ENCODE assay signal across 20 cellular contexts in the genomic region with DNA sequence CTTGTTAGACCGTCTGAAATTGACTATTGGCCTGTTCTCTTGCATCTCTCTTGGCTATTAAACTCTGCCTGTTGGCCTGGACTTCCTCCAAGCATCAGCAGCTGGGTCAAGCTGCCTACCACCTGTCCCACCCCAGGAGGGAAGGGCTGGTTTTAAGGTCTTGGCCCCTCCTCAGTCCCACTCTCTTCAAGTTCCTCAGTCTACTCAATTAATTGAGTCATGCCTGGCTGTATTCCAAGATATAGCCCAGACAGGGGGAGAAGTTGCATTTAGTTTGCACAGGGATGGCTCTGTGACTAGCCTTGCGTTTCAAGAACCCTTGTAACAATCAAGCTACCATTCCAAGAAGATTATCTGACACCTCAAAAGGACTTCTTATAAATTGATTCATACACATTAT.
A peak's percentile ranks its signal among the peaks of the same experiment; 100 is the strongest.
DNase-seq lines count a peak whose midpoint lies in the region; ATAC-seq, FAIRE-seq and TF ChIP-seq lines count a peak whose summit lies in the region.
"Had no signal": no experiment of that assay in that cellular context is flagged by ENCODE, and none has a peak within 500 bp of the region (broad histone marks: within the 10 kb centered on the region; RNA-seq: fewer than 3 reads in every experiment).

No MANE protein-coding gene starts in this region.

- DNase-seq in AG20443 (ENCODE audit: low spot score) (peak; percentile 21), HFF-Myc (ENCODE audit: extremely low read depth, low read depth) (peak; percentile 77), bronchial epithelial cell (ENCODE audit: low read depth) (peak; percentile 13), mesothelial cell of epicardium (ENCODE audit: low spot score in 2 of 2, unreplicated experiment in 2 of 2) (no peak), GM13976 (ENCODE audit: low spot score) (no peak), NCI-H1694 (lab: John Stamatoyannopoulos, UW) (no peak), chondrocyte (ENCODE audit: low spot score) (no peak)
- DNase-seq: activated B cell treated with CpG ODN at 0.5 μM for 24 hours; activated CD8-positive, alpha-beta T cell treated with anti-CD3 and anti-CD28 coated beads, Interleukin-2, amount 10 ng/mL, durations not matched to agents 7 days and 5 days; activated naive CD4-positive, alpha-beta T cell treated with anti-CD3 and anti-CD28 coated beads for 36 hours; activated T-cell treated with anti-CD3 and anti-CD28 coated beads, Interleukin-2, amount 50 U/mL, for 24 hours; CD8-positive, alpha-beta memory T cell; NCI-H146; NCI-H748 treated with DMSO at 0.1 percent for 48 hours; psoas muscle; stimulated activated CD8-positive, alpha-beta memory T cell treated with anti-CD3 and anti-CD28 coated beads, Interleukin-4, amount 100 ng/mL, for 48 hours had no signal

- no peak for FAIRE-seq in bronchial epithelial cell (lab: Jason Lieb, UNC)
- FAIRE-seq: endometrium, H54 had no signal

- no peaks in the 10 kb centered on the region for H3K27me3 ChIP-seq in bronchial epithelial cell (ENCODE audit: control insufficient read depth, insufficient read depth, low read length)

- H3K36me3 ChIP-seq in bronchial epithelial cell (ENCODE audit: control insufficient read depth, insufficient read depth, low read length): no peaks in the 10 kb centered on the region

- no peak for ATAC-seq in GM21717 (IDR thresholded peaks at IDR 0.05; ENCODE audit: unreplicated experiment)
- ATAC-seq: activated CD8-positive, alpha-beta T cell treated with anti-CD3 and anti-CD28 coated beads, Interleukin-2, amount 10 ng/mL, durations not matched to agents 7 days and 5 days; psoas muscle had no signal

- H3K9me3 Mint-ChIP-seq in mesothelial cell of epicardium: no peaks in the 10 kb centered on the region
- peaks cover 6% of the 10 kb centered on the region for H3K9me3 Mint-ChIP-seq in chondrocyte (ENCODE audit: low read depth)
- H3K9me3 Mint-ChIP-seq: activated B cell treated with CpG ODN at 0.5 μM for 24 hours; activated T-cell treated with anti-CD3 and anti-CD28 coated beads, Interleukin-2, amount 50 U/mL, for 24 hours had no signal

- no peak overlapping the region for H3K4me3 ChIP-seq in HFF-Myc (replicated peaks; ENCODE audit: low read depth, low read length)
- H3K4me3 ChIP-seq in bronchial epithelial cell (ENCODE audit: low read depth, low read length): no peak overlapping the region
- H3K4me3 ChIP-seq: coronary artery, psoas muscle had no signal

- TF ChIP-seq CTCF in HFF-Myc (IDR thresholded peaks at IDR 0.05; ENCODE audit: low read depth, low read length, missing control alignments): no peak
- TF ChIP-seq CTCF in bronchial epithelial cell (IDR thresholded peaks at IDR 0.05; ENCODE audit: insufficient read depth, low read length, severe bottlenecking): no peak
- no peak for TF ChIP-seq CTCF in mesothelial cell of epicardium (IDR thresholded peaks at IDR 0.05; ENCODE audit: unreplicated experiment)
- no peak for TF ChIP-seq CTCF in GM13976 (IDR thresholded peaks at IDR 0.05; ENCODE audit: borderline replicate concordance, control extremely low read depth, extremely low read depth, insufficient read depth, missing control alignments)
- no peak for TF ChIP-seq CTCF in chondrocyte (IDR thresholded peaks at IDR 0.05)

- H3K27ac Mint-ChIP-seq in mesothelial cell of epicardium (peak overlapping the region; percentile 62), chondrocyte (ENCODE audit: unreplicated experiment) (no peak overlapping the region)
- H3K27ac Mint-ChIP-seq: activated B cell treated with CpG ODN at 0.5 μM for 24 hours; activated CD8-positive, alpha-beta T cell treated with anti-CD3 and anti-CD28 coated beads, Interleukin-2, amount 10 ng/mL, durations not matched to agents 7 days and 5 days; activated naive CD4-positive, alpha-beta T cell treated with anti-CD3 and anti-CD28 coated beads for 36 hours; activated T-cell treated with anti-CD3 and anti-CD28 coated beads, Interleukin-2, amount 50 U/mL, for 24 hours; CD8-positive, alpha-beta memory T cell had no signal

- H3K4me3 Mint-ChIP-seq in mesothelial cell of epicardium: no peak overlapping the region
- H3K4me3 Mint-ChIP-seq in chondrocyte (ENCODE audit: unreplicated experiment): no peak overlapping the region
- H3K4me3 Mint-ChIP-seq: activated B cell treated with CpG ODN at 0.5 μM for 24 hours; activated CD8-positive, alpha-beta T cell treated with anti-CD3 and anti-CD28 coated beads, Interleukin-2, amount 10 ng/mL, durations not matched to agents 7 days and 5 days; activated naive CD4-positive, alpha-beta T cell treated with anti-CD3 and anti-CD28 coated beads for 36 hours; activated T-cell treated with anti-CD3 and anti-CD28 coated beads, Interleukin-2, amount 50 U/mL, for 24 hours; CD8-positive, alpha-beta memory T cell had no signal

- H3K4me1 Mint-ChIP-seq in mesothelial cell of epicardium: peaks cover 52% of the 10 kb centered on the region
- peaks cover 24% of the 10 kb centered on the region for H3K4me1 Mint-ChIP-seq in chondrocyte (ENCODE audit: low read depth)
- H3K4me1 Mint-ChIP-seq: activated B cell treated with CpG ODN at 0.5 μM for 24 hours; CD8-positive, alpha-beta memory T cell had no signal

- no peaks in the 10 kb centered on the region for H3K36me3 Mint-ChIP-seq in mesothelial cell of epicardium
- no peaks in the 10 kb centered on the region for H3K36me3 Mint-ChIP-seq in chondrocyte (ENCODE audit: low read depth)
- H3K36me3 Mint-ChIP-seq: CD8-positive, alpha-beta memory T cell had no signal

- H3K27me3 Mint-ChIP-seq in mesothelial cell of epicardium (ENCODE audit: low read depth): no peaks in the 10 kb centered on the region
- H3K27me3 Mint-ChIP-seq in chondrocyte (ENCODE audit: low read depth): no peaks in the 10 kb centered on the region
- H3K27me3 Mint-ChIP-seq: activated B cell treated with CpG ODN at 0.5 μM for 24 hours; activated T-cell treated with anti-CD3 and anti-CD28 coated beads, Interleukin-2, amount 50 U/mL, for 24 hours; CD8-positive, alpha-beta memory T cell had no signal

- in situ Hi-C loops in GM13976 (cut with MboI; ENCODE audit: low sequenced_read_pairs, unreplicated experiment): no loop called here

Comparison
In these comparisons a context has a peak if more than half of its experiments do, and no peak if none do; other contexts are left out.
1. DNase-seq: peak in AG20443 (single experiment), HFF-Myc (single experiment) and bronchial epithelial cell (single experiment); none in mesothelial cell of epicardium (0 of 2), GM13976 (single experiment), NCI-H1694 (single experiment) and chondrocyte (single experiment).